ENCODE assay signal across 8 cellular contexts in the genomic region with DNA sequence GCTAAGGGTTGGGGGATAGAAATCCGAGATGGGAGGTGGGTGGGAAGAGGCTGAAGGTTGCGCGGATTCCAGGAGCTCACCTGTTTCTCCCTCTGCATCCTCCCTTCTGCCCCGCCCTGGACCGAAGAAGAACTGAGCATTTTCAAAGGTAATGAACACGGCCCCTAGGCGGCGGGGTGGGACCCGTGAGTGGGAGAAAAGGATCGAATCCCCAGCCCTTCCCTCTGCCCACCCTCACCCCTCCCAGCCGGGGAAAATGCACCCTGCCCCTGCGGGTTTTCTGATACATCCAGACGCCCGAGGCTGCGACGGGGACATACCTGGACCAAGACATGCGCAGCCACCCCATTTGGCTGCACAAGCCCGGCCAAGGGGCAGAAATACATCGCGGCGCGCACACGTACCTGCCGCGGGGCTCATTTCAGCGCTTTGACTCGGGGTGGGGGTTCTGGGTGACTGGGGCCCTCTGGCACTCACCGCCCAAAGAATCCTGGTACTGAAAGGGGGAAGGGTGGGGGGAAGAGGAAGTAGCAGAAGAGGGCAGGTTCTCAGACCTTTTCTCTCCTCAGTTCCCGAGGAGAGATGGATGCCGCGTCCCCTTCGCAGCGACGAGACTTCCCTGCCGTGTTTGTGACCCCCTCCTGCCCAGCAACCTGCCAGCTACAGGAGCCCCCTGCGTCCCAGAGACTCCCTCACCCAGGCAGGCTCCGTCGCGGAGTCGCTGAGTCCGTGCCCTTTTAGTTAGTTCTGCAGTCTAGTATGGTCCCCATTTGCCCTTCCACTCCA. TPM values are rescaled to one million over a fixed set of nuclear protein-coding genes. Genes with fewer than 3 reads are reported as not detected.
DNase-seq lines count a peak whose midpoint lies in the region; ATAC-seq and TF ChIP-seq lines count a peak whose summit lies in the region.

No MANE protein-coding gene starts in this region.

- H3K27me3 ChIP-seq in PC-9 (ENCODE audit: insufficient read depth, low read depth) (no peaks in the 10 kb centered on the region), colonic mucosa (peaks cover 4% of the 10 kb centered on the region), mucosa of stomach (ENCODE audit: control insufficient read depth, insufficient read depth, low read length) (peaks cover 11% of the 10 kb centered on the region), uterus (peaks cover 6 to 24% of the 10 kb centered on the region in 2 donors)

- H3K79me2 ChIP-seq in PC-9 (ENCODE audit: low read depth), result peaks cover 9% of the 10 kb centered on the region

- peaks cover 43% of the 10 kb centered on the region for H3F3A ChIP-seq in PC-9 (ENCODE audit: insufficient read depth, low read depth)

- peak overlapping the region; percentile 59 to 87 for H3K9ac ChIP-seq in colonic mucosa (ENCODE audit: low read depth in 2 of 2, low read length in 2 of 2)
- peak overlapping the region; percentile 66 for H3K9ac ChIP-seq in mucosa of stomach (ENCODE audit: low read length)

- TF ChIP-seq CTCF in PC-9 (conservative IDR thresholded peaks at IDR 0.05), result no peak
- peak; percentile 36 for TF ChIP-seq CTCF in colonic mucosa (IDR thresholded peaks at IDR 0.05)
- TF ChIP-seq CTCF in uterus (IDR thresholded peaks at IDR 0.05), result no peak

- peak overlapping the region; percentile 67 for H3K4me3 ChIP-seq in PC-9
- H3K4me3 ChIP-seq in colonic mucosa, result peak overlapping the region; percentile 34
- peak overlapping the region; percentile 68 for H3K4me3 ChIP-seq in mucosa of stomach (ENCODE audit: low read length)
- H3K4me3 ChIP-seq in uterus, result peak overlapping the region; percentile 11 to 33

- intact Hi-C loops in PC-9 (cut with micrococcal nuclease; ENCODE audit: unreplicated experiment), result loop anchor here (1.0 to 10.0 kb wide), 4 partner anchors 17 to 846 kb away; partner anchors contain the start of gene STT3A
- intact Hi-C loops in colonic mucosa (cut with DNase I), result loop anchor here (5.0 kb wide), 1 partner anchor 74 kb away; the partner anchor contains the start of genes SIAE and SPA17
- intact Hi-C loops in uterus (cut with DNase I; ENCODE audit: low total_unique reads), result no loop called here

- 0 out of 2 replicates have a peak, but pooled peaks cover 3% of the 10 kb centered on the region for H3K36me3 ChIP-seq in PC-9 (ENCODE audit: low read depth)
- H3K36me3 ChIP-seq in colonic mucosa, result no peaks in the 10 kb centered on the region
- H3K36me3 ChIP-seq in mucosa of stomach (ENCODE audit: control insufficient read depth, insufficient read depth, low read length), result peaks cover 8% of the 10 kb centered on the region
- H3K36me3 ChIP-seq in uterus, result no peaks in the 10 kb centered on the region

- H4K20me1 ChIP-seq in PC-9 (ENCODE audit: insufficient read depth), result no peaks in the 10 kb centered on the region

- POLR2A ChIA-PET in PC-9 (lab: Charles Lee; ENCODE audit: unreplicated experiment), result interaction anchor here (0.6 kb wide), 3 partner anchors 18 to 832 kb away, joined by 7 to 17 read pairs (median 8); no protein-coding TSS in a partner anchor

- CTCF ChIA-PET in PC-9 (lab: Charles Lee), result interaction anchor here (1.0 to 2.0 kb wide), 4 partner anchors 16 to 48 kb away, joined by 3 to 10 read pairs (median 6); partner anchors contain the start of gene ESAM

- H3K9me3 ChIP-seq in PC-9 (ENCODE audit: insufficient read depth, low read depth), result no peaks in the 10 kb centered on the region
- H3K9me3 ChIP-seq in colonic mucosa, result no peaks in the 10 kb centered on the region
- H3K9me3 ChIP-seq in mucosa of stomach (ENCODE audit: control insufficient read depth, low read length), result no peaks in the 10 kb centered on the region
- H3K9me3 ChIP-seq in uterus, result no peaks in the 10 kb centered on the region

- peak overlapping the region; percentile 90 for H2AFZ ChIP-seq in PC-9

- H3K9me2 ChIP-seq in PC-9 (ENCODE audit: insufficient read depth), result no peaks in the 10 kb centered on the region

- no peak for TF ChIP-seq POLR2A in GM18505 (IDR thresholded peaks at IDR 0.05; ENCODE audit: borderline replicate concordance, extremely low read depth, insufficient read depth, insufficient read length)
- TF ChIP-seq POLR2A in uterus (IDR thresholded peaks at IDR 0.05), result no peak

- H3K27ac ChIP-seq in PC-9, result no peak overlapping the region
- peak overlapping the region; percentile 67 for H3K27ac ChIP-seq in colonic mucosa
- H3K27ac ChIP-seq in uterus, result no peak overlapping the region

- H3K4me2 ChIP-seq in PC-9, result peak overlapping the region; percentile 78

- H3K4me1 ChIP-seq in PC-9 (replicated peaks; ENCODE audit: insufficient read depth) (peaks cover 41% of the 10 kb centered on the region), colonic mucosa (peaks cover 4% of the 10 kb centered on the region), mucosa of stomach (ENCODE audit: control insufficient read depth, insufficient read depth, low read length) (peaks cover 29% of the 10 kb centered on the region), uterus (no peaks in the 10 kb centered on the region)

- TSS peak; percentile 13 for BruUV-seq in PC-9 (replicated peaks; lab: Mats Ljungman, UMichigan)

- DNase-seq in PC-9 (peak in 1 of 2 experiments; percentile 23), colonic mucosa (peak; percentile 87), uterus (no peak), SK-N-DZ (ENCODE audit: low spot score) (no peak), GDM1 (lab: John Stamatoyannopoulos, UW) (no peak)

- ATAC-seq in GM18505 (IDR thresholded peaks at IDR 0.05; ENCODE audit: unreplicated experiment) (peak; percentile 23), HG02759 (IDR thresholded peaks at IDR 0.05; ENCODE audit: unreplicated experiment) (peak; percentile 28)

RNA-seq across cellular contexts. Expression of gene VSIG2, which starts 6.0 kb away (rescaled TPM):
- total RNA-seq in PC-9 (2021) (12.4 and 13.6 TPM in 2 replicates), colonic mucosa (100 to 1,000 TPM; 122 to 155 TPM), uterus (1 to 10 TPM in 2 of 4 donors, not detected in 2; 1.9 to 2.2 TPM)
- polyA plus RNA-seq in SK-N-DZ (2014; cell fraction: cytosol; rRNA removed), result 0.21 and 0.41 TPM in 2 replicates
- 1.2 and 2.7 TPM in 2 replicates for polyA plus RNA-seq in SK-N-DZ (2014; cell fraction: nucleus; rRNA removed)

RNA-seq across cellular contexts. Expression of gene NRGN, which starts 6.3 kb away (rescaled TPM):
- total RNA-seq in PC-9 (2021), result 6.8 and 10.2 TPM in 2 replicates
- total RNA-seq in colonic mucosa, result 10 to 100 TPM in 1 of 2 donors, 1 to 10 TPM in 1; 3.1 to 11.1 TPM
- total RNA-seq in uterus, result 10 to 100 TPM in 1 of 4 donors, under 1 TPM in 1, not detected in 2; 0.62 to 16.4 TPM
- polyA plus RNA-seq in SK-N-DZ (2014; cell fraction: cytosol; rRNA removed), result 4.6 and 5.8 TPM in 2 replicates
- 4.3 and 7.7 TPM in 2 replicates for polyA plus RNA-seq in SK-N-DZ (2014; cell fraction: nucleus; rRNA removed)

RNA-seq across cellular contexts. Expression of gene ESAM, which starts 16.1 kb away (rescaled TPM):
- 13.5 and 15.3 TPM in 2 replicates for total RNA-seq in PC-9 (2021)
- 10 to 100 TPM; 10.4 to 15.7 TPM for total RNA-seq in colonic mucosa
- 10 to 100 TPM; 18.7 to 91.6 (median 47.7) TPM for total RNA-seq in uterus
- 0.27 TPM in 1 of 2 replicates, not detected in the other for polyA plus RNA-seq in SK-N-DZ (2014; cell fraction: cytosol; rRNA removed)
- polyA plus RNA-seq in SK-N-DZ (2014; cell fraction: nucleus; rRNA removed), result 0.22 and 0.64 TPM in 2 replicates

RNA-seq across cellular contexts. Expression of gene MSANTD2, which starts 54.2 kb away (rescaled TPM):
- total RNA-seq in PC-9 (2021) (16.9 and 18.1 TPM in 2 replicates), colonic mucosa (10 to 100 TPM in 1 of 2 donors, 1 to 10 TPM in 1; 7.0 to 12.7 TPM), uterus (10 to 100 TPM in 3 of 4 donors, 1 to 10 TPM in 1; 5.1 to 36.6 (median 24.5) TPM)
- 9.6 and 12.7 TPM in 2 replicates for polyA plus RNA-seq in SK-N-DZ (2014; cell fraction: cytosol; rRNA removed)
- 35.3 and 43.4 TPM in 2 replicates for polyA plus RNA-seq in SK-N-DZ (2014; cell fraction: nucleus; rRNA removed)
